1 cellular context compared by ENCODE assay signal in genomic region chr13:31199527-31199848, GRCh38.
TF ChIP-seq lines count a peak whose summit lies in the region.

No MANE protein-coding gene starts in this region.

TF ChIP-seq in H1, 55 proteins besides CTCF, POLR2A, EP300 and RAD21 (continued from another document):
- TF ChIP-seq NRF1 (IDR thresholded peaks at IDR 0.05; ENCODE audit: low read depth, low read length), result no peak
- peak; percentile 23; the same call in 1 of the 2 replicates for TF ChIP-seq MAX (IDR thresholded peaks at IDR 0.05)
